Comparison of ENCODE assay signal across 14 cellular contexts in genomic region chr17:35048685-35049379, GRCh38. TPM values are rescaled to one million over a fixed set of nuclear protein-coding genes. Genes with fewer than 3 reads are reported as not detected.
DNase-seq lines count a peak whose midpoint lies in the region; ATAC-seq and TF ChIP-seq lines count a peak whose summit lies in the region.
"Had no signal": no experiment of that assay in that cellular context is flagged by ENCODE, and none has a peak within 500 bp of the region (broad histone marks: within the 10 kb centered on the region; RNA-seq: fewer than 3 reads in every experiment).

No MANE protein-coding gene starts in this region.

- no peak overlapping the region for H3K4me2 ChIP-seq in GM23338

- no peaks in the 10 kb centered on the region for H3K9me3 ChIP-seq in CD4-positive, alpha-beta T cell (ENCODE audit: control insufficient read depth, low read length)
- H3K9me3 ChIP-seq: left ventricle myocardium inferior, vagina had no signal

- H3K79me2 ChIP-seq in GM23338 (replicated peaks; ENCODE audit: insufficient read depth), result no peaks in the 10 kb centered on the region

- peak overlapping the region; percentile 42 for H3K27ac ChIP-seq in CD4-positive, alpha-beta T cell (ENCODE audit: low read depth, low read length)
- H3K27ac ChIP-seq in GM23338 (ENCODE audit: low read depth) (0 out of 2 replicates have a peak overlapping the region, but pooled peaks have one; percentile 39), angular gyrus (ENCODE audit: low read depth, low read length) (peak overlapping the region; percentile 3)
- H3K27ac ChIP-seq: left ventricle myocardium inferior, vagina had no signal

- intact Hi-C loops in CD4-positive, alpha-beta T cell (cut with DNase I, micrococcal nuclease), result no loop called here

- 0 out of 2 replicates have a peak, but pooled peaks cover 3% of the 10 kb centered on the region for H3F3A ChIP-seq in GM23338 (replicated peaks; ENCODE audit: low read depth)

- H3K4me1 ChIP-seq in GM23338 (ENCODE audit: insufficient read depth), result peaks cover 6% of the 10 kb centered on the region; the same call in 1 of the 2 replicates

- H3K36me3 ChIP-seq in GM23338 (ENCODE audit: insufficient read depth), result no peaks in the 10 kb centered on the region
- H3K36me3 ChIP-seq: left ventricle myocardium inferior, vagina had no signal

- no peak overlapping the region for H2AFZ ChIP-seq in GM23338

- no peaks in the 10 kb centered on the region; the same call in 1 of the 2 replicates for H4K20me1 ChIP-seq in GM23338 (replicated peaks; ENCODE audit: insufficient read depth)

- no peaks in the 10 kb centered on the region for H3K9me2 ChIP-seq in GM23338 (ENCODE audit: insufficient read depth)

- peak overlapping the region; percentile 52 for H3K4me3 Mint-ChIP-seq in CD4-positive, alpha-beta T cell
- H3K4me3 Mint-ChIP-seq in GM23338, result no peak overlapping the region
- no peak overlapping the region for H3K4me3 Mint-ChIP-seq in nephron

- no peaks in the 10 kb centered on the region for H3K9me3 Mint-ChIP-seq in CD4-positive, alpha-beta T cell
- H3K9me3 Mint-ChIP-seq in GM23338 (no peaks in the 10 kb centered on the region), nephron (no peaks in the 10 kb centered on the region)

- H3K27ac Mint-ChIP-seq in CD4-positive, alpha-beta T cell, result peak overlapping the region; percentile 91
- H3K27ac Mint-ChIP-seq in GM23338 (peak overlapping the region; percentile 27; the same call in 1 of the 2 replicates), nephron (peak overlapping the region; percentile 14 to 60 (median 23))

- peaks cover 7% of the 10 kb centered on the region for H3K36me3 Mint-ChIP-seq in CD4-positive, alpha-beta T cell (ENCODE audit: low read depth)
- H3K36me3 Mint-ChIP-seq in GM23338 (ENCODE audit: low read depth), result 0 out of 3 replicates have a peak, but pooled peaks cover 3% of the 10 kb centered on the region
- H3K36me3 Mint-ChIP-seq in nephron (ENCODE audit: low read depth), result no peaks in the 10 kb centered on the region

- no peaks in the 10 kb centered on the region for H3K27me3 ChIP-seq in CD4-positive, alpha-beta T cell (ENCODE audit: control insufficient read depth, insufficient read depth, low read length)
- H3K27me3 ChIP-seq in GM23338 (ENCODE audit: insufficient read depth), result no peaks in the 10 kb centered on the region
- H3K27me3 ChIP-seq: vagina had no signal

- no peak for TF ChIP-seq CTCF in CD4-positive, alpha-beta T cell (IDR thresholded peaks at IDR 0.05)
- TF ChIP-seq CTCF in GM23338 (conservative IDR thresholded peaks at IDR 0.05; ENCODE audit: low read depth in 2 of 2) (no peak), nephron (IDR thresholded peaks at IDR 0.05; ENCODE audit: unreplicated experiment in 3 of 3) (no peak), GM10248 (IDR thresholded peaks at IDR 0.05; ENCODE audit: control extremely low read depth, extremely low read depth, low read depth, missing control alignments) (no peak)

- CTCF ChIA-PET in CD4-positive, alpha-beta T cell (lab: Charles Lee), result interaction anchor here (1.2 to 3.1 kb wide), 2 partner anchors 15 to 27 kb away, joined by 3 to 11 read pairs; partner anchors contain the start of gene RFFL
- CTCF ChIA-PET in GM10248 (lab: Yijun Ruan, JAX), result interaction anchor here (0.8 to 2.4 kb wide), 4 partner anchors 12 to 41 kb away, joined by 3 to 9 read pairs (median 5); no protein-coding TSS in a partner anchor

- no peak overlapping the region for H3K4me3 ChIP-seq in GM23338
- H3K4me3 ChIP-seq: left ventricle myocardium inferior, vagina had no signal

- POLR2A ChIA-PET in CD4-positive, alpha-beta T cell (lab: Charles Lee), result interaction anchor here (0.7 to 7.5 kb wide), 6 partner anchors 13 to 69 kb away, joined by 3 to 77 read pairs (median 4); partner anchors contain the start of genes LIG3 and RFFL
- POLR2A ChIA-PET in GM10248 (lab: Yijun Ruan, JAX), result no interaction called here

- H3K4me1 Mint-ChIP-seq in CD4-positive, alpha-beta T cell (ENCODE audit: low read depth), result peaks cover 82% of the 10 kb centered on the region
- H3K4me1 Mint-ChIP-seq in GM23338, result peaks cover 22% of the 10 kb centered on the region
- H3K4me1 Mint-ChIP-seq in nephron, result peaks cover 28% of the 10 kb centered on the region

- H3K27me3 Mint-ChIP-seq in CD4-positive, alpha-beta T cell, result no peaks in the 10 kb centered on the region
- H3K27me3 Mint-ChIP-seq in GM23338 (ENCODE audit: insufficient read depth, low read depth, poor library complexity) (peaks cover 2% of the 10 kb centered on the region), nephron (ENCODE audit: low read depth) (peaks cover 4% of the 10 kb centered on the region)

- DNase-seq in CD4-positive, alpha-beta T cell, result no peak
- DNase-seq in GM23338 (ENCODE audit: low spot score) (no peak), SHP77 (lab: John Stamatoyannopoulos, UW) (no peak), GM10248 (ENCODE audit: extremely low spot score) (no peak)
- DNase-seq in activated CD8-positive, alpha-beta memory T cell treated with anti-CD3 and anti-CD28 coated beads, Interleukin-2, amount 50 U/mL, for 48 hours, result no peak
- DNase-seq: activated effector memory CD4-positive, alpha-beta T cell treated with Interleukin-2 at 50 U/mL for 16 hours; H7; left ventricle myocardium inferior; NCI-H187; NCI-H69 had no signal

- no peak for ATAC-seq in CD4-positive, alpha-beta T cell (ENCODE audit: poor library complexity)
- no peak for ATAC-seq in GM23338
- ATAC-seq: sciatic nerve had no signal

TF ChIP-seq in GM23338, 12 proteins besides CTCF, POLR2A, EP300 and RAD21 (continues in another document):
- TF ChIP-seq ZNF331 (CRISPR knock-in tag; IDR thresholded peaks at IDR 0.05; ENCODE audit: low read depth) (no peak), ZNF462 (CRISPR knock-in tag; IDR thresholded peaks at IDR 0.05) (no peak), ETS1 (IDR thresholded peaks at IDR 0.05) (no peak)

RNA-seq across cellular contexts. Expression of gene RFFL, which starts 14.7 kb away (rescaled TPM):
- 10 to 100 TPM; 57.8 to 66.1 TPM for total RNA-seq in CD4-positive, alpha-beta T cell
- 22.2 and 29.2 TPM in 2 replicates for total RNA-seq in GM23338 (2014; rRNA removed; shearing (Covaris generic))
- 4.1 and 6.4 TPM in 2 replicates for polyA plus RNA-seq in GM23338 (2016; fragmentation: Nextera tagmentation; extraction: Ambion mirVana)

Comparison
In these comparisons a context has a peak if more than half of its experiments do, and no peak if none do; other contexts are left out.
1. H3K27ac Mint-ChIP-seq: peak in every context shown above with its lines; median percentile 91 in CD4-positive, alpha-beta T cell; 27 in GM23338; 23 in nephron.